ENCODE assay signal across 21 cellular contexts in the genomic region with DNA sequence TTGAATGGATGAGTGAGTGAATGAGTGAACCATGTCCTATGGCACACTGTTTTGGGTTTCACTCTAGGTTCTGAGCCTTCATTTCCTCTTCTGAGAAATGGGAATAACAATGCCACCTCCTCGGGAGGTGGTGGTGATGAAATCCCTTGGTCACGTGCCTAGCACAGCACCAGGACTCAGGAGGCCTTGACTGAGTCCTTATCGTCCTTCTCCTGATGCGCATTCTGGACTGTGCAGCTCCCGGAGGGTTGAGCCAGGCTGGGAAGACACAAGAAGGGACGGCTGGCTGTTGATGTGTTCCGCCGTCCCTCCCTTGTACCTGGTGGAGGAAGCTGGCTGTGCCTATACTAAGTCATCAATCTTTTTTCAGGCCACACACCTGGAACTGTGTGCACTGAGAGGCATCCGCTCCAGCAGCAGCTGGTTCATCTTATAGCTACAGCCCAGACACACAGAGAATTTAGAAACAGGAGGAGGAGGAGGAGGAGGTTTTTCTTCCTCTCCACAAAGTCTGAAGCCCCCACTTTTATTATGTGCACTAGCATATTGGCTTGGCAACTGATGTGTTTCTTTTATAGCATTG.
DNase-seq lines count a peak whose midpoint lies in the region; ATAC-seq and TF ChIP-seq lines count a peak whose summit lies in the region.
"Had no signal": no experiment of that assay in that cellular context is flagged by ENCODE, and none has a peak within 500 bp of the region (broad histone marks: within the 10 kb centered on the region; RNA-seq: fewer than 3 reads in every experiment).

No MANE protein-coding gene starts in this region.

- H3K4me1 Mint-ChIP-seq in endothelial cell (ENCODE audit: unreplicated experiment) (peaks cover 63% of the 10 kb centered on the region), nephron progenitor cell (peaks cover 48% of the 10 kb centered on the region)
- H3K4me1 Mint-ChIP-seq: IgD-negative memory B cell had no signal

- H3K9me3 Mint-ChIP-seq in endothelial cell (ENCODE audit: unreplicated experiment) = no peaks in the 10 kb centered on the region
- no peaks in the 10 kb centered on the region for H3K9me3 Mint-ChIP-seq in nephron progenitor cell
- H3K9me3 Mint-ChIP-seq: CD4-positive, alpha-beta T cell; IgD-negative memory B cell had no signal

- H3K4me3 Mint-ChIP-seq in endothelial cell (ENCODE audit: unreplicated experiment) (no peak overlapping the region), nephron progenitor cell (no peak overlapping the region)
- H3K4me3 Mint-ChIP-seq: CD4-positive, alpha-beta T cell; IgD-negative memory B cell had no signal

- H3K36me3 Mint-ChIP-seq in endothelial cell (ENCODE audit: low read depth, unreplicated experiment) (no peaks in the 10 kb centered on the region), nephron progenitor cell (ENCODE audit: low read depth) (no peaks in the 10 kb centered on the region)

- POLR2A ChIA-PET in HEK293 (lab: Yijun Ruan, JAX) = no interaction called here

- H3K27me3 ChIP-seq in vagina (no peaks in the 10 kb centered on the region), body of pancreas (peaks cover 0 to 10% of the 10 kb centered on the region in 2 donors)
- H3K27me3 ChIP-seq: BLaER1 had no signal

- no peak for ATAC-seq in GM18870 (IDR thresholded peaks at IDR 0.05; ENCODE audit: unreplicated experiment)
- no peak for ATAC-seq in body of pancreas
- ATAC-seq: GM12878, SK-N-SH treated with all-trans-retinoic acid at 6 μM for 48 hours had no signal

- H3K4me3 ChIP-seq in HEK293 (ENCODE audit: low read depth, low read length) = no peak overlapping the region
- no peak overlapping the region for H3K4me3 ChIP-seq in vagina
- no peak overlapping the region for H3K4me3 ChIP-seq in body of pancreas
- H3K4me3 ChIP-seq: BLaER1, GM12878, GM23248, PC-9 had no signal

- H3K36me3 ChIP-seq in HEK293 (ENCODE audit: control insufficient read depth in 2 of 2, insufficient read depth in 1 of 2, low read length in 2 of 2) (no peaks in the 10 kb centered on the region), vagina (no peaks in the 10 kb centered on the region), body of pancreas (replicated peaks in 1 of 2; ENCODE audit: insufficient read depth in 1 of 2, low read depth in 2 of 2) (no peaks in the 10 kb centered on the region)
- H3K36me3 ChIP-seq: BLaER1 had no signal

- H3K27ac ChIP-seq in HEK293 (ENCODE audit: extremely low read depth, low read depth, low read length) = no peak overlapping the region
- H3K27ac ChIP-seq in vagina = no peak overlapping the region
- no peak overlapping the region for H3K27ac ChIP-seq in body of pancreas
- H3K27ac ChIP-seq: BLaER1, GM23248, PC-9 had no signal

- no peaks in the 10 kb centered on the region for H3K27me3 Mint-ChIP-seq in endothelial cell (ENCODE audit: unreplicated experiment)
- H3K27me3 Mint-ChIP-seq in nephron progenitor cell (ENCODE audit: low read depth, poor library complexity) = peaks cover 4% of the 10 kb centered on the region
- H3K27me3 Mint-ChIP-seq: CD4-positive, alpha-beta T cell had no signal

- DNase-seq in endothelial cell (ENCODE audit: low spot score) = no peak
- DNase-seq in nephron progenitor cell = no peak
- DNase-seq in vagina (ENCODE audit: extremely low spot score in 2 of 2) = no peak
- no peak for DNase-seq in body of pancreas
- DNase-seq: CD4-positive, alpha-beta T cell; COR-L47; DND-41; Karpas-422; NCI-H1694 treated with DMSO at 0.1 percent for 48 hours; NCI-H2081 treated with DMSO at 0.1 percent for 48 hours; NCI-H2171 treated with DMSO at 0.1 percent for 48 hours; NCI-H526; PC-9 had no signal

- TF ChIP-seq CTCF in HEK293 (tag by site-specific recombination; IDR thresholded peaks at IDR 0.05) (no peak), endothelial cell (IDR thresholded peaks at IDR 0.05; ENCODE audit: unreplicated experiment) (no peak), nephron progenitor cell (IDR thresholded peaks at IDR 0.05) (no peak), vagina (IDR thresholded peaks at IDR 0.05) (no peak), body of pancreas (IDR thresholded peaks at IDR 0.05) (no peak)

- TF ChIP-seq POLR2A in vagina (IDR thresholded peaks at IDR 0.05) = no peak
- no peak for TF ChIP-seq POLR2A in body of pancreas (IDR thresholded peaks at IDR 0.05)

- WGBS in body of pancreas, 2 donors = 48 to 57% methylated on average over 9 of the region's 9 CpGs

- H3K27ac Mint-ChIP-seq in endothelial cell (ENCODE audit: unreplicated experiment) = peak overlapping the region; percentile 36
- H3K27ac Mint-ChIP-seq in nephron progenitor cell = peak overlapping the region; percentile 19
- H3K27ac Mint-ChIP-seq: CD4-positive, alpha-beta T cell; IgD-negative memory B cell had no signal

- CTCF ChIA-PET in HEK293 (lab: Yijun Ruan, JAX) = interaction anchor here (0.5 to 0.7 kb wide), 2 partner anchors 19 to 105 kb away, joined by 3 read pairs; no protein-coding TSS in a partner anchor

- H3K4me1 ChIP-seq in HEK293 (ENCODE audit: control insufficient read depth, insufficient read depth, low read length) (no peaks in the 10 kb centered on the region), vagina (no peaks in the 10 kb centered on the region), body of pancreas (no peaks in the 10 kb centered on the region)
- H3K4me1 ChIP-seq: BLaER1 had no signal

- intact Hi-C loops in vagina (cut with DNase I) (no loop called here), body of pancreas (cut with DNase I) (no loop called here)

- H3K9me3 ChIP-seq in HEK293 (ENCODE audit: control insufficient read depth, insufficient read depth, low read depth, low read length) (no peaks in the 10 kb centered on the region), vagina (no peaks in the 10 kb centered on the region), body of pancreas (no peaks in the 10 kb centered on the region)
- H3K9me3 ChIP-seq: BLaER1 had no signal

TF ChIP-seq in HEK293, 187 proteins besides CTCF, POLR2A, EP300 and RAD21:
- peak; percentile 41; the same call in 1 of the 2 replicates for TF ChIP-seq ZNF341 (tag by site-specific recombination; IDR thresholded peaks at IDR 0.05; ENCODE audit: low read depth)
- TF ChIP-seq, protein P1, sequence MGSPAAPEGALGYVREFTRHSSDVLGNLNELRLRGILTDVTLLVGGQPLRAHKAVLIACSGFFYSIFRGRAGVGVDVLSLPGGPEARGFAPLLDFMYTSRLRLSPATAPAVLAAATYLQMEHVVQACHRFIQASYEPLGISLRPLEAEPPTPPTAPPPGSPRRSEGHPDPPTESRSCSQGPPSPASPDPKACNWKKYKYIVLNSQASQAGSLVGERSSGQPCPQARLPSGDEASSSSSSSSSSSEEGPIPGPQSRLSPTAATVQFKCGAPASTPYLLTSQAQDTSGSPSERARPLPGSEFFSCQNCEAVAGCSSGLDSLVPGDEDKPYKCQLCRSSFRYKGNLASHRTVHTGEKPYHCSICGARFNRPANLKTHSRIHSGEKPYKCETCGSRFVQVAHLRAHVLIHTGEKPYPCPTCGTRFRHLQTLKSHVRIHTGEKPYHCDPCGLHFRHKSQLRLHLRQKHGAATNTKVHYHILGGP (tag by site-specific recombination; IDR thresholded peaks at IDR 0.05) = no peak
- TF ChIP-seq GLIS2 (tag by site-specific recombination; IDR thresholded peaks at IDR 0.05) = no peak

TF ChIP-seq in PFSK-1, 5 proteins besides CTCF, POLR2A, EP300 and RAD21:
- TF ChIP-seq, protein P2, sequence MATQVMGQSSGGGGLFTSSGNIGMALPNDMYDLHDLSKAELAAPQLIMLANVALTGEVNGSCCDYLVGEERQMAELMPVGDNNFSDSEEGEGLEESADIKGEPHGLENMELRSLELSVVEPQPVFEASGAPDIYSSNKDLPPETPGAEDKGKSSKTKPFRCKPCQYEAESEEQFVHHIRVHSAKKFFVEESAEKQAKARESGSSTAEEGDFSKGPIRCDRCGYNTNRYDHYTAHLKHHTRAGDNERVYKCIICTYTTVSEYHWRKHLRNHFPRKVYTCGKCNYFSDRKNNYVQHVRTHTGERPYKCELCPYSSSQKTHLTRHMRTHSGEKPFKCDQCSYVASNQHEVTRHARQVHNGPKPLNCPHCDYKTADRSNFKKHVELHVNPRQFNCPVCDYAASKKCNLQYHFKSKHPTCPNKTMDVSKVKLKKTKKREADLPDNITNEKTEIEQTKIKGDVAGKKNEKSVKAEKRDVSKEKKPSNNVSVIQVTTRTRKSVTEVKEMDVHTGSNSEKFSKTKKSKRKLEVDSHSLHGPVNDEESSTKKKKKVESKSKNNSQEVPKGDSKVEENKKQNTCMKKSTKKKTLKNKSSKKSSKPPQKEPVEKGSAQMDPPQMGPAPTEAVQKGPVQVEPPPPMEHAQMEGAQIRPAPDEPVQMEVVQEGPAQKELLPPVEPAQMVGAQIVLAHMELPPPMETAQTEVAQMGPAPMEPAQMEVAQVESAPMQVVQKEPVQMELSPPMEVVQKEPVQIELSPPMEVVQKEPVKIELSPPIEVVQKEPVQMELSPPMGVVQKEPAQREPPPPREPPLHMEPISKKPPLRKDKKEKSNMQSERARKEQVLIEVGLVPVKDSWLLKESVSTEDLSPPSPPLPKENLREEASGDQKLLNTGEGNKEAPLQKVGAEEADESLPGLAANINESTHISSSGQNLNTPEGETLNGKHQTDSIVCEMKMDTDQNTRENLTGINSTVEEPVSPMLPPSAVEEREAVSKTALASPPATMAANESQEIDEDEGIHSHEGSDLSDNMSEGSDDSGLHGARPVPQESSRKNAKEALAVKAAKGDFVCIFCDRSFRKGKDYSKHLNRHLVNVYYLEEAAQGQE (IDR thresholded peaks at IDR 0.05; ENCODE audit: insufficient read depth in 1 of 2, low read depth in 2 of 2, low read length in 2 of 2) = no peak
- TF ChIP-seq POLR2AphosphoS5 (IDR thresholded peaks at IDR 0.05; ENCODE audit: low read depth, low read length) (no peak), TAF1 (IDR thresholded peaks at IDR 0.05; ENCODE audit: borderline replicate concordance, insufficient read depth, low read length) (0 out of 2 replicates have a peak, but pooled peaks have one; percentile 16), FOXP2 (optimal IDR thresholded peaks at IDR 0.05; ENCODE audit: borderline replicate concordance, extremely low read depth, extremely low read length, insufficient read depth) (no peak), SIN3A (IDR thresholded peaks at IDR 0.05; ENCODE audit: borderline replicate concordance, insufficient read depth, low read length) (no peak)
